10 cellular contexts compared by ENCODE assay signal in the genomic region with DNA sequence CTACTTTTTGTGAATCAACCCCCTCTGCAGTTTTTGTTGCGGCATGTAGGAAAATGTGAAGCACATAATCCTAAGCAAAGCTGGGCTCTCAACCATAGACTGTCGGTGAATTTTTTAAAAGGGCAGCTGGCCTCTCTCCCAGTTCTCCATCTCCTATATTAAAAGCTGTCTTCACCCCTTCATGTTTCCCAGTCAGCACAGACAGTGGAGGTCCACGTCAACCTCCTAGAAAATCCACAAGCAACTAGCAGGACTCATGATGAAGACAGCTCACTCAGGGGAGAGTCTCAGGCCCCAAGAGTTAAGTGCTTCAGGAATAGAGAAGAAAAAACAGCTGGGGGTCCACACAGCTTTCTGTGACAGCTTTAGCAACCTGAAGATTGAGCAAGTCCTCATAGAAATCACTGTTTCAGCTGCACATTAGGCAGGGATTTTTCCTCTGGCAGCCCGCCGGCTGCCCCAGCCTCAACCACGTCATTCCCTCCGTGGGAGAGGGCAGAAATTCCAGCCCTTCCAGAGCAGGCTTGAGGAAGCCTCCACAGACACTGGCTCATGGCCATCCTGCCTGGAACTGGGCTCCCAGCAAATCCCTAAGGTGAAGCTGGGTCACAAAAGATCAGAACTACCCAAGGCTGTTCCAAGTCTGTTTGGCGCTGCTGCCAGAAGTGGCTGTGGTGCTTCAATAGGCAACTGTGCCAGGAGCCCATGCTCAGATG. TPM values are rescaled to one million over a fixed set of nuclear protein-coding genes. Genes with fewer than 3 reads are reported as not detected.
DNase-seq lines count a peak whose midpoint lies in the region; ATAC-seq and TF ChIP-seq lines count a peak whose summit lies in the region.
"Had no signal": no experiment of that assay in that cellular context is flagged by ENCODE, and none has a peak within 500 bp of the region (broad histone marks: within the 10 kb centered on the region; RNA-seq: fewer than 3 reads in every experiment).

No MANE protein-coding gene starts in this region.

- H3K27me3 ChIP-seq in ascending aorta, result no peaks in the 10 kb centered on the region

- H3K4me3 ChIP-seq in AG04449 (ENCODE audit: low read depth, low read length) (no peak overlapping the region), ascending aorta (no peak overlapping the region)

- CTCF ChIA-PET in AG04449 (lab: Yijun Ruan, JAX), result interaction anchor here (1.8 to 3.1 kb wide), 3 partner anchors 24 to 38 kb away, joined by 8 to 12 read pairs (median 11); no protein-coding TSS in a partner anchor

- H3K36me3 Mint-ChIP-seq in T-helper 2 cell treated with Interferon-gamma antibody and Interleukin-4, amounts not matched to agents 5 μg/mL and 100 μg/mL, for 36 hours (ENCODE audit: low read depth), result no peaks in the 10 kb centered on the region

- no peak overlapping the region for H3K27ac Mint-ChIP-seq in T-helper 2 cell treated with Interferon-gamma antibody and Interleukin-4, amounts not matched to agents 5 μg/mL and 100 μg/mL, for 36 hours
- H3K27ac Mint-ChIP-seq: B cell had no signal

- POLR2A ChIA-PET in AG04449 (lab: Yijun Ruan, JAX), result no interaction called here

- H3K27me3 Mint-ChIP-seq in T-helper 2 cell treated with Interferon-gamma antibody and Interleukin-4, amounts not matched to agents 5 μg/mL and 100 μg/mL, for 36 hours (ENCODE audit: low read depth), result peaks cover 36% of the 10 kb centered on the region

- H3K4me1 ChIP-seq in ascending aorta, result peaks cover 0 to 13% of the 10 kb centered on the region in 2 donors

- H3K9me3 Mint-ChIP-seq in T-helper 2 cell treated with Interferon-gamma antibody and Interleukin-4, amounts not matched to agents 5 μg/mL and 100 μg/mL, for 36 hours, result no peaks in the 10 kb centered on the region

- H3K4me3 Mint-ChIP-seq in T-helper 2 cell treated with Interferon-gamma antibody and Interleukin-4, amounts not matched to agents 5 μg/mL and 100 μg/mL, for 36 hours, result no peak overlapping the region
- H3K4me3 Mint-ChIP-seq: B cell had no signal

- TF ChIP-seq CTCF in AG04449 (IDR thresholded peaks at IDR 0.05; ENCODE audit: insufficient read depth, low read length, missing control alignments), result no peak
- TF ChIP-seq CTCF in ascending aorta (IDR thresholded peaks at IDR 0.05), result no peak

- intact Hi-C loops in ascending aorta (cut with DNase I), result loop anchor here (1.0 to 2.0 kb wide), 2 partner anchors 15 to 36 kb away; partner anchors contain the start of gene GPR161
- intact Hi-C loops in Right ventricle myocardium inferior (cut with DNase I), result no loop called here

- H3K9me3 ChIP-seq in ascending aorta, result no peaks in the 10 kb centered on the region

- peaks cover 0 to 4% of the 10 kb centered on the region in 2 donors for H3K36me3 ChIP-seq in ascending aorta

- ATAC-seq in Right ventricle myocardium inferior, result peak; percentile 96
- ATAC-seq in HG03457 (IDR thresholded peaks at IDR 0.05; ENCODE audit: unreplicated experiment), result no peak

- peak; percentile 75 for DNase-seq in AG04449 (ENCODE audit: low read depth, low spot score)
- peak in 1 of 2 donors; percentile 89 for DNase-seq in ascending aorta (ENCODE audit: low spot score in 2 of 2)
- DNase-seq in Right ventricle myocardium inferior (ENCODE audit: missing footprints), result peak; percentile 91
- peak; percentile 19 for DNase-seq in pons (ENCODE audit: low spot score)
- no peak for DNase-seq in stimulated activated CD4-positive, alpha-beta T cell treated with anti-CD3 and anti-CD28 coated beads, Interleukin-2, amount 100 ng/mL, for 24 hours
- DNase-seq in T-helper 2 cell treated with Interferon-gamma antibody and Interleukin-4, amounts not matched to agents 5 μg/mL and 100 μg/mL, for 36 hours (ENCODE audit: low spot score), result no peak
- no peak for DNase-seq in activated gamma-delta T cell treated with Interleukin-2 at 50 U/mL for 16 hours
- DNase-seq: NCI-H187 treated with DMSO at 0.1 percent for 48 hours had no signal

- H3K27ac ChIP-seq in ascending aorta, result peak overlapping the region; percentile 77 to 81

- no peaks in the 10 kb centered on the region for H3K4me1 Mint-ChIP-seq in T-helper 2 cell treated with Interferon-gamma antibody and Interleukin-4, amounts not matched to agents 5 μg/mL and 100 μg/mL, for 36 hours (ENCODE audit: low read depth)
- H3K4me1 Mint-ChIP-seq: B cell had no signal

RNA-seq across cellular contexts. Expression of gene GPR161, which starts 15.3 kb away (rescaled TPM):
- total RNA-seq in ascending aorta (16.3 TPM), Right ventricle myocardium inferior (3.0 TPM)

RNA-seq across cellular contexts. Expression of gene TIPRL, which starts 57.3 kb away (rescaled TPM):
- 2.7 TPM for total RNA-seq in ascending aorta
- 28.7 TPM for total RNA-seq in Right ventricle myocardium inferior

Comparison
In these comparisons a context has a peak if more than half of its experiments do, and no peak if none do; other contexts are left out.
1. DNase-seq: peak in AG04449 (single experiment), Right ventricle myocardium inferior (single experiment) and pons (single experiment); none in stimulated activated CD4-positive, alpha-beta T cell treated with anti-CD3 and anti-CD28 coated beads, Interleukin-2, amount 100 ng/mL, for 24 hours (0 of 2), T-helper 2 cell treated with Interferon-gamma antibody and Interleukin-4, amounts not matched to agents 5 μg/mL and 100 μg/mL, for 36 hours (single experiment) and activated gamma-delta T cell treated with Interleukin-2 at 50 U/mL for 16 hours (single experiment).